Comparison of ENCODE assay signal across 8 cellular contexts in the genomic region with DNA sequence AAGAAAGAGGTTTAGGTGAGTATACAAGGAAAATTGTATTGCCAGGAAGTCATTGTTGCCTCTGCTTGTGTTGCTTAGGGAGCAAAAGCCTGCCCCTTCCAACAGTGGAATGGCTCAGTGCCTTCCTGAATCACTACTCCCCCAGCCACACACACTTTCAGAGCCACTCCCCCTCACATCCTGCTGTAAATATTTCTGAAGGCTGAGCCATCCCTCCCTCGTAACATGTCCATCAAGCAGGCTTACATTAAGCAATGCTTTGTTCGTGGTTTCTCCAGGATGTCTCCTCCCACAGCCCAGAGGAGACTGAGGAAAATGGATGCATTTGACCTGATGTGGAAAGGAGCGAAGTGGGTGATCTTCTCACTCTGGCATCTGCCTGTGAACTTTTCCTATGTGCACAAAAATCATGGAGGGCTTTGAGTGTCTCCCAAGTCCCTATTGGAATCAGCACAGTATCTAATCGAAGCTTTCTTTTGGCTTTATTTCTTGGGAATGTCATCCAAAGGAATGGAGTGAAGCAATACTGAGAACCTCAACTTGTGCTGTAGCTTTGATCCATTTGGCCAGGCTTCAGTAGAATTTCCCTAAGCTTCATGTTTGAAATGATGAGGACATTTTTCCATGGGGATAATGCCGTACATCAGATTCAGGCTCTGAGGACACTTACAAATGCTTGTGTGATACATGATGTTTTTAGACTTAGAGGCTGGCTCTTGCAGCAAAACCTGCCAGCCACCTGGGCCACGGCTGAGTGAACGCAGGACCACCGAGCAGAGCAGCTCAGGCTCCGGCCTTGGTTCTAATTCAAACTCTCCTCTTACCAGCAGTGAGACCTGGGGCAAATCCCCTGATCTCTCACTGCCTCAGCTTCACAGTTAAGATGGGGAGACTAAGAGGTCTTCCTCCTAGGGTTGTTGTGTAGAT.
DNase-seq lines count a peak whose midpoint lies in the region; ATAC-seq lines count a peak whose summit lies in the region.

No MANE protein-coding gene starts in this region.

- no peaks in the 10 kb centered on the region for H3K4me1 Mint-ChIP-seq in activated T-cell treated with anti-CD3 and anti-CD28 coated beads, Interleukin-2, amount 50 U/mL, for 24 hours (ENCODE audit: low read depth)

- DNase-seq in A172 (ENCODE audit: low spot score) (peak; percentile 91), Kasumi-1 (lab: John Stamatoyannopoulos, UW) (peak; percentile 92 to 93), astrocyte of the hippocampus (ENCODE audit: low read depth, low spot score) (peak; percentile 90), kidney tubule cell (ENCODE audit: low spot score) (peak; percentile 98), germinal center (ENCODE audit: low spot score) (no peak), DMS114 treated with DMSO at 0.1 percent for 48 hours (lab: John Stamatoyannopoulos, UW; ENCODE audit: unreplicated experiment) (no peak)
- no peak for DNase-seq in activated T-cell treated with anti-CD3 and anti-CD28 coated beads, Interleukin-2, amount 50 U/mL, for 24 hours

- H3K27me3 Mint-ChIP-seq in activated T-cell treated with anti-CD3 and anti-CD28 coated beads, Interleukin-2, amount 50 U/mL, for 24 hours: peaks cover 41% of the 10 kb centered on the region

- ATAC-seq in HG03135 (IDR thresholded peaks at IDR 0.05; ENCODE audit: unreplicated experiment): no peak

- no peak overlapping the region for H3K27ac Mint-ChIP-seq in activated T-cell treated with anti-CD3 and anti-CD28 coated beads, Interleukin-2, amount 50 U/mL, for 24 hours

- H3K4me3 Mint-ChIP-seq in activated T-cell treated with anti-CD3 and anti-CD28 coated beads, Interleukin-2, amount 50 U/mL, for 24 hours: no peak overlapping the region

- no peaks in the 10 kb centered on the region for H3K9me3 Mint-ChIP-seq in activated T-cell treated with anti-CD3 and anti-CD28 coated beads, Interleukin-2, amount 50 U/mL, for 24 hours

- H3K36me3 Mint-ChIP-seq in activated T-cell treated with anti-CD3 and anti-CD28 coated beads, Interleukin-2, amount 50 U/mL, for 24 hours (ENCODE audit: low read depth): no peaks in the 10 kb centered on the region

Comparison
In these comparisons a context has a peak if more than half of its experiments do, and no peak if none do; other contexts are left out.
1. DNase-seq: peak in A172 (single experiment), Kasumi-1 (2 of 2), astrocyte of the hippocampus (single experiment) and kidney tubule cell (single experiment); none in germinal center (single experiment), activated T-cell treated with anti-CD3 and anti-CD28 coated beads, Interleukin-2, amount 50 U/mL, for 24 hours (single experiment) and DMS114 treated with DMSO at 0.1 percent for 48 hours (single experiment).